Comparison of ENCODE assay signal across 8 cellular contexts in the genomic region with DNA sequence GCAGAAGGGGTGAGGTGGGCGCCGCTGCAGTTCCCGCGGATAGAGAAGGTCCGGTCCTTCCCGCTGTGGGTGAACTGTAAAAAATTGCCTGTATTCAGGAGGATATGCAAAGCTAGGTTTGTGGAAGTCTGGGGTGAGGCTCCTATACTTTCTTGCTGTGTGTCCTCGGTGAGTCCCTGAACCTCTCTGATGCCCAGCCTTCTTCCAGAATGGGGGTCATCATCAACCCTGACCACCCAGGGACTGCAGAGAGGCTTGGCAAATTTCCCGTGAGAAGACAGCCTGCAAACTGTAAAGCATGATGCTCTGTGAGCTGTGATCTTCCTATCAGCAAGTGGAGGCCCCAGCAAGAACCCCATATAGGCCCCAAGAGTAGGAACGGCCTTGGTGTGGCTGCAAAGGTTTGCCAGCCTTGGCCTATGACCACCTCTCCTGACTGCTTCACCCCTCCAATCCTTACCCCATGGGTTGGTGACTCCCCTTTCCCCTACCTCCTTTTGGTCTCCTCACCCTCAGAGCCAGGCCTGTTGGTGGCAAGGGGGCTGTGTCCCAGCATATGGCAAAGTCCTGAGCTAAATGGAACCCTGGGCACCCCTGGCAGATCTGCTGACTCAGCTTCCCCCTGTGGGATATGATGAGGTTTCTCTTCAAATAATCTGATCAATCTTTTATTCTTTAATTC. TPM values are rescaled to one million over a fixed set of nuclear protein-coding genes. Genes with fewer than 3 reads are reported as not detected.
DNase-seq lines count a peak whose midpoint lies in the region; ATAC-seq and TF ChIP-seq lines count a peak whose summit lies in the region.

No MANE protein-coding gene starts in this region.

- H3K27me3 ChIP-seq in PC-9 (ENCODE audit: insufficient read depth, low read depth): no peaks in the 10 kb centered on the region
- no peaks in the 10 kb centered on the region for H3K27me3 ChIP-seq in psoas muscle (ENCODE audit: insufficient read depth in 3 of 3, low read length in 2 of 3)

- H3K9me3 ChIP-seq in PC-9 (ENCODE audit: insufficient read depth, low read depth): no peaks in the 10 kb centered on the region
- H3K9me3 ChIP-seq in psoas muscle: no peaks in the 10 kb centered on the region

- H3K9me3 Mint-ChIP-seq in activated T-cell treated with anti-CD3 and anti-CD28 coated beads, Interleukin-2, amount 50 U/mL, for 4 hours: no peaks in the 10 kb centered on the region

- peak overlapping the region; percentile 90 for H3K4me3 Mint-ChIP-seq in activated T-cell treated with anti-CD3 and anti-CD28 coated beads, Interleukin-2, amount 50 U/mL, for 4 hours

- no peaks in the 10 kb centered on the region for H3F3A ChIP-seq in PC-9 (ENCODE audit: insufficient read depth, low read depth)

- POLR2A ChIA-PET in PC-9 (lab: Charles Lee; ENCODE audit: unreplicated experiment): interaction anchor here (0.6 to 0.7 kb wide), 2 partner anchors 29 to 315 kb away, joined by 3 to 4 read pairs; no protein-coding TSS in a partner anchor

- DNase-seq in activated T-cell treated with anti-CD3 and anti-CD28 coated beads, Interleukin-2, amount 50 U/mL, for 4 hours: no peak
- DNase-seq in activated T-cell treated with anti-CD3 and anti-CD28 coated beads, Interleukin-2, amount 50 U/mL, for 48 hours: no peak
- no peak for DNase-seq in PC-9
- DNase-seq in epithelial cell of proximal tubule (ENCODE audit: low read depth): no peak
- no peak for DNase-seq in psoas muscle
- DNase-seq in ecto neural progenitor cell (ENCODE audit: low spot score): no peak
- no peak for DNase-seq in OCI-M1 (lab: John Stamatoyannopoulos, UW)

- H3K36me3 ChIP-seq in PC-9 (ENCODE audit: low read depth): no peaks in the 10 kb centered on the region
- peaks cover 8 to 27% of the 10 kb centered on the region in 2 donors for H3K36me3 ChIP-seq in psoas muscle (ENCODE audit: insufficient read depth in 1 of 2, low read depth in 1 of 2)

- peaks cover 15% of the 10 kb centered on the region for H3K4me1 Mint-ChIP-seq in activated T-cell treated with anti-CD3 and anti-CD28 coated beads, Interleukin-2, amount 50 U/mL, for 4 hours (ENCODE audit: low read depth)

- H3K27me3 Mint-ChIP-seq in activated T-cell treated with anti-CD3 and anti-CD28 coated beads, Interleukin-2, amount 50 U/mL, for 4 hours (ENCODE audit: low read depth): no peaks in the 10 kb centered on the region

- intact Hi-C loops in PC-9 (cut with micrococcal nuclease; ENCODE audit: unreplicated experiment) (no loop called here), psoas muscle (cut with DNase I) (loop anchor here (10.0 kb wide), 4 partner anchors 488 to 988 kb away; a partner anchor contains a TSS)

- TF ChIP-seq CTCF in PC-9 (conservative IDR thresholded peaks at IDR 0.05): no peak
- no peak for TF ChIP-seq CTCF in epithelial cell of proximal tubule (conservative IDR thresholded peaks at IDR 0.05; ENCODE audit: low read depth, low read length)
- no peak for TF ChIP-seq CTCF in psoas muscle (IDR thresholded peaks at IDR 0.05)

- H4K20me1 ChIP-seq in PC-9 (ENCODE audit: insufficient read depth): no peaks in the 10 kb centered on the region

- H3K36me3 Mint-ChIP-seq in activated T-cell treated with anti-CD3 and anti-CD28 coated beads, Interleukin-2, amount 50 U/mL, for 4 hours (ENCODE audit: insufficient read depth): peaks cover 19% of the 10 kb centered on the region

- peak; percentile 4 to 6 for ATAC-seq in activated T-cell treated with anti-CD3 and anti-CD28 coated beads, Interleukin-2, amount 50 U/mL, for 4 hours
- ATAC-seq in psoas muscle (peak in 1 of 4 donors; percentile 1), HG03196 (IDR thresholded peaks at IDR 0.05; ENCODE audit: unreplicated experiment) (no peak)

- H3K4me2 ChIP-seq in PC-9: peak overlapping the region; percentile 81

- H2AFZ ChIP-seq in PC-9: peak overlapping the region; percentile 92

- no peak overlapping the region for H3K27ac ChIP-seq in PC-9
- H3K27ac ChIP-seq in psoas muscle: peak overlapping the region; percentile 93

- H3K4me1 ChIP-seq in PC-9 (replicated peaks; ENCODE audit: insufficient read depth): no peaks in the 10 kb centered on the region
- H3K4me1 ChIP-seq in psoas muscle: peaks cover 28% of the 10 kb centered on the region

- 4 to 7% (median 6%) methylated on average over 9 of the region's 9 CpGs for WGBS in psoas muscle, 3 donors

- CTCF ChIA-PET in PC-9 (lab: Charles Lee): interaction anchor here (0.6 kb wide), 1 partner anchor 480 kb away, joined by 3 read pairs; no protein-coding TSS in a partner anchor

- BruUV-seq in PC-9 (replicated peaks; lab: Mats Ljungman, UMichigan): TSS peak; percentile 58

- H3K9me2 ChIP-seq in PC-9 (ENCODE audit: insufficient read depth): no peaks in the 10 kb centered on the region

- H3K4me3 ChIP-seq in PC-9: peak overlapping the region; percentile 88
- peak overlapping the region; percentile 95 for H3K4me3 ChIP-seq in epithelial cell of proximal tubule (ENCODE audit: low read depth, low read length)
- peak overlapping the region; percentile 92 for H3K4me3 ChIP-seq in psoas muscle

- peaks cover 11% of the 10 kb centered on the region for H3K79me2 ChIP-seq in PC-9 (ENCODE audit: low read depth)

RNA-seq across cellular contexts. Expression of a gene that starts 0.8 kb away (rescaled TPM):
- total RNA-seq in activated T-cell treated with anti-CD3 and anti-CD28 coated beads, Interleukin-2, amount 50 U/mL, for 4 hours: 10 to 100 TPM; 15.7 to 26.9 (median 22.0) TPM
- 13.1 and 18.9 TPM in 2 replicates for total RNA-seq in PC-9 (2021)
- total RNA-seq in epithelial cell of proximal tubule: 47.5 and 79.3 TPM in 2 replicates
- total RNA-seq in psoas muscle: 100 to 1,000 TPM in 3 of 4 donors, 10 to 100 TPM in 1; 24.9 to 120 (median 107) TPM
- 10 to 100 TPM; 34.3 to 46.9 (median 45.3) TPM for polyA plus RNA-seq in psoas muscle

RNA-seq across cellular contexts. Expression of a gene that starts 31.0 kb away (rescaled TPM):
- total RNA-seq in activated T-cell treated with anti-CD3 and anti-CD28 coated beads, Interleukin-2, amount 50 U/mL, for 4 hours: under 1 TPM in 1 of 3 donors, not detected in 2; 0.24 TPM
- total RNA-seq in PC-9 (2021) (not detected in 2 replicates), epithelial cell of proximal tubule (4.3 and 8.8 TPM in 2 replicates), psoas muscle (under 1 TPM in 2 of 4 donors, not detected in 2; 0.42 to 0.51 TPM)
- under 1 TPM in 1 of 3 donors, not detected in 2; 0.10 TPM for polyA plus RNA-seq in psoas muscle
